In genomic region chr1:212606734-212607205, GRCh38 we compare ENCODE assay signal across 1 cellular context.
A peak's percentile ranks its signal among the peaks of the same experiment; 100 is the strongest.
TF ChIP-seq lines count a peak whose summit lies in the region.

No MANE protein-coding gene starts in this region.

TF ChIP-seq in K562, 482 proteins besides CTCF, POLR2A, EP300 and RAD21 (continued from another document and continues in another):
- TF ChIP-seq NEUROD1 (IDR thresholded peaks at IDR 0.05; ENCODE audit: borderline replicate concordance, low read depth, low read length, partially characterized antibody), result no peak
- no peak for TF ChIP-seq STAG1 (CRISPR knock-in tag; IDR thresholded peaks at IDR 0.05; ENCODE audit: borderline replicate concordance)
- no peak for TF ChIP-seq BRF1 (IDR thresholded peaks at IDR 0.05; ENCODE audit: borderline replicate concordance, extremely low read depth, insufficient read length)
- TF ChIP-seq PPARD (CRISPR knock-in tag; IDR thresholded peaks at IDR 0.05), result no peak
- TF ChIP-seq RBM34 (IDR thresholded peaks at IDR 0.05; ENCODE audit: borderline replicate concordance, insufficient read depth, low read length), result no peak
- TF ChIP-seq HDAC1 (IDR thresholded peaks at IDR 0.05), result no peak
- 0 out of 2 replicates have a peak, but pooled peaks have one; percentile 30 for TF ChIP-seq MGA (IDR thresholded peaks at IDR 0.05)
- TF ChIP-seq SIX5 (IDR thresholded peaks at IDR 0.05; ENCODE audit: borderline replicate concordance in 1 of 2, insufficient read depth in 1 of 2, low read depth in 1 of 2, low read length in 2 of 2), result no peak
- no peak for TF ChIP-seq CHD4 (IDR thresholded peaks at IDR 0.05; ENCODE audit: insufficient read depth, insufficient replicate concordance, low read depth, low read length, poor library complexity, severe bottlenecking)
- no peak for TF ChIP-seq FOXM1 (IDR thresholded peaks at IDR 0.05; ENCODE audit: low read depth)
- no peak for TF ChIP-seq FOXM1 (CRISPR knock-in tag; IDR thresholded peaks at IDR 0.05; ENCODE audit: low read depth)
- no peak for TF ChIP-seq ARID1B (IDR thresholded peaks at IDR 0.05)
- TF ChIP-seq ZC3H4 (CRISPR knock-in tag; IDR thresholded peaks at IDR 0.05; ENCODE audit: borderline replicate concordance), result no peak
- no peak for TF ChIP-seq PHB2 (IDR thresholded peaks at IDR 0.05; ENCODE audit: low read depth)
- no peak for TF ChIP-seq MLX (CRISPR knock-in tag; conservative IDR thresholded peaks at IDR 0.05)
- no peak for TF ChIP-seq EWSR1 (IDR thresholded peaks at IDR 0.05; ENCODE audit: borderline replicate concordance, low read depth, partially characterized antibody)
- peak; percentile 41 for TF ChIP-seq L3MBTL2 (IDR thresholded peaks at IDR 0.05)
- TF ChIP-seq FOXP1 (CRISPR knock-in tag; IDR thresholded peaks at IDR 0.05), result no peak
- TF ChIP-seq FOXA3 (CRISPR knock-in tag; conservative IDR thresholded peaks at IDR 0.05 in 1 of 2, IDR thresholded peaks at IDR 0.05 in 1 of 2), result peak in 1 of 2 experiments; percentile 43; a peak in 1 of 4 replicates
- TF ChIP-seq MAX (CRISPR knock-in tag; IDR thresholded peaks at IDR 0.05), result no peak
- TF ChIP-seq TRIM24 (IDR thresholded peaks at IDR 0.05), result 0 out of 4 replicates have a peak, but pooled peaks of 1 of the 2 experiments have one; percentile 11
- no peak for TF ChIP-seq ZNF408 (CRISPR knock-in tag; IDR thresholded peaks at IDR 0.05; ENCODE audit: low read depth)
- TF ChIP-seq ZNF639 (CRISPR knock-in tag; conservative IDR thresholded peaks at IDR 0.05 in 1 of 2, IDR thresholded peaks at IDR 0.05 in 1 of 2), result no peak
- no peak for TF ChIP-seq ZNF277 (CRISPR knock-in tag; IDR thresholded peaks at IDR 0.05; ENCODE audit: borderline replicate concordance)
- TF ChIP-seq ZNF444 (CRISPR knock-in tag; IDR thresholded peaks at IDR 0.05), result no peak
- no peak for TF ChIP-seq TFE3 (CRISPR knock-in tag; IDR thresholded peaks at IDR 0.05)
- TF ChIP-seq ZNF140 (CRISPR knock-in tag; IDR thresholded peaks at IDR 0.05), result no peak
- no peak for TF ChIP-seq YBX1 (IDR thresholded peaks at IDR 0.05)
- TF ChIP-seq POLR2G (IDR thresholded peaks at IDR 0.05; ENCODE audit: low read depth, low read length), result peak; percentile 46; the same call in 1 of the 2 replicates
- TF ChIP-seq MBD1 (CRISPR knock-in tag; IDR thresholded peaks at IDR 0.05), result no peak
- TF ChIP-seq ZNF274 (IDR thresholded peaks at IDR 0.05; ENCODE audit: borderline replicate concordance, low read depth, low read length), result no peak
- TF ChIP-seq ASH1L (IDR thresholded peaks at IDR 0.05; ENCODE audit: borderline replicate concordance, low read depth, partially characterized antibody), result no peak
- peak; percentile 6 for TF ChIP-seq CBX2 (IDR thresholded peaks at IDR 0.05; ENCODE audit: insufficient read depth, low read length, poor library complexity, severe bottlenecking)
- TF ChIP-seq CHD2 (IDR thresholded peaks at IDR 0.05; ENCODE audit: low read depth, low read length), result peak; percentile 50; the same call in 1 of the 2 replicates
- peak; percentile 65; the same call in 1 of the 2 replicates for TF ChIP-seq ZEB2 (IDR thresholded peaks at IDR 0.05)
- no peak for TF ChIP-seq TCFL5 (CRISPR knock-in tag; conservative IDR thresholded peaks at IDR 0.05)
- no peak for TF ChIP-seq TBP (optimal IDR thresholded peaks at IDR 0.05; ENCODE audit: low read depth, low read length)
- no peak for TF ChIP-seq RFX5 (IDR thresholded peaks at IDR 0.05; ENCODE audit: low read depth, low read length)
- TF ChIP-seq KLF10 (CRISPR knock-in tag; IDR thresholded peaks at IDR 0.05), result no peak
- TF ChIP-seq SETDB1 (IDR thresholded peaks at IDR 0.05; ENCODE audit: low read length), result no peak
- TF ChIP-seq PHTF2 (CRISPR knock-in tag; IDR thresholded peaks at IDR 0.05), result no peak
- TF ChIP-seq ZNF23 (CRISPR knock-in tag; IDR thresholded peaks at IDR 0.05), result no peak
- no peak for TF ChIP-seq CREB3L1 (IDR thresholded peaks at IDR 0.05; ENCODE audit: borderline replicate concordance, low read depth)
- TF ChIP-seq ZNF175 (CRISPR knock-in tag; IDR thresholded peaks at IDR 0.05; ENCODE audit: low read depth), result no peak
- TF ChIP-seq HMGN3 (IDR thresholded peaks at IDR 0.05; ENCODE audit: borderline replicate concordance, extremely low read depth, insufficient read length, low read depth, low read length), result peak; percentile 23
- TF ChIP-seq ZNF431 (CRISPR knock-in tag; IDR thresholded peaks at IDR 0.05), result no peak
- no peak for TF ChIP-seq TCF7L2 (IDR thresholded peaks at IDR 0.05; ENCODE audit: low read depth, low read length)
- TF ChIP-seq ZNF3 (CRISPR knock-in tag; IDR thresholded peaks at IDR 0.05), result no peak
